Comparison of ENCODE assay signal across 9 cellular contexts in the genomic region with DNA sequence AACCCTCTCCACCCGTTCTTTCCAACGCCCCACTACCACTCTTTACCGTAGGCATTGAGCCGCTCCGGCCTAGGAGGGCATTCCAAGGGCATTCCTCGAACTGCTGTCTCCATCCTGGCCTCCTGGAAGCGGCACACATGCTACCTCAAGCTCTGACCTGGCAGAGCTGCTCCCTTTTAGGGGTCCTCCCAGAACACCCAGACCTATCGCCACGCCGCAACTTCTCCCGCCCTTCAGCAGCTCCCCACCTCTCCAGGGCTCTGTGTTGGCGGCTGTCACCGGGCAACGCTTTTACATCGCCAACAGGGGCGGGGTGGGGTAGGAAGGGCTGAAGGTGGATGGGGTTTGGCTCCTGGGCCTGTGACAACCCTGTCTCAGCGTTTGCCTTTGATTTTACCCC. TPM values are rescaled to one million over a fixed set of nuclear protein-coding genes. Genes with fewer than 3 reads are reported as not detected.
DNase-seq lines count a peak whose midpoint lies in the region; ATAC-seq and TF ChIP-seq lines count a peak whose summit lies in the region.
"Had no signal": no experiment of that assay in that cellular context is flagged by ENCODE, and none has a peak within 500 bp of the region (broad histone marks: within the 10 kb centered on the region; RNA-seq: fewer than 3 reads in every experiment).

No MANE protein-coding gene starts in this region.

- no peak overlapping the region for H2AK5ac ChIP-seq in trophoblast cell (ENCODE audit: low read length)

- BruUV-seq in PC-3 (replicated peaks; lab: Mats Ljungman, UMichigan) = no TSS peak

- no peaks in the 10 kb centered on the region for H3K27me3 ChIP-seq in PC-3 (ENCODE audit: low read length)
- peaks cover 17% of the 10 kb centered on the region for H3K27me3 ChIP-seq in trophoblast cell (ENCODE audit: insufficient read depth, low read length)

- no peak overlapping the region for H2BK12ac ChIP-seq in trophoblast cell (ENCODE audit: low read length)

- H3K79me1 ChIP-seq in trophoblast cell (ENCODE audit: low read length) = peaks cover 5% of the 10 kb centered on the region

- no CpG with 5 or more reads among the region's 17 CpGs for WGBS in trophoblast cell (ENCODE audit: extremely low coverage, insufficient coverage, insufficient read length)

- peak overlapping the region; percentile 73; the same call in 1 of the 2 replicates for H3K4me2 ChIP-seq in PC-3 (ENCODE audit: low read length)
- H3K4me2 ChIP-seq in trophoblast cell (ENCODE audit: low read length) = peak overlapping the region; percentile 78

- H3F3A ChIP-seq in PC-3 (ENCODE audit: low read length, unreplicated experiment) = no peaks in the 10 kb centered on the region

- H3K23ac ChIP-seq in trophoblast cell (ENCODE audit: low read length) = no peak overlapping the region

- H3K9ac ChIP-seq in PC-3 (ENCODE audit: low read length) (no peak overlapping the region), trophoblast cell (ENCODE audit: low read length) (no peak overlapping the region)

- TF ChIP-seq CTCF in PC-3 (conservative IDR thresholded peaks at IDR 0.05; ENCODE audit: low read depth, low read length) = no peak

- no peaks in the 10 kb centered on the region for H3K9me3 ChIP-seq in PC-3 (ENCODE audit: low read length)
- peaks cover 5% of the 10 kb centered on the region for H3K9me3 ChIP-seq in trophoblast cell (ENCODE audit: insufficient read depth, low read depth, low read length)

- no peak overlapping the region for H3K18ac ChIP-seq in trophoblast cell (ENCODE audit: low read length)

- CTCF ChIA-PET in PC-3 (lab: Charles Lee) = no interaction called here

- H4K8ac ChIP-seq in trophoblast cell (ENCODE audit: low read depth, low read length) = no peak overlapping the region

- H2BK120ac ChIP-seq in trophoblast cell (ENCODE audit: insufficient read depth, low read length, poor library complexity) = no peak overlapping the region

- no peak overlapping the region for H3K14ac ChIP-seq in trophoblast cell (ENCODE audit: low read length)

- H3K4me1 ChIP-seq in PC-3 (ENCODE audit: insufficient read depth, low read length) (no peaks in the 10 kb centered on the region), trophoblast cell (ENCODE audit: control insufficient read depth in 1 of 2, insufficient read depth in 2 of 2, low read length in 2 of 2) (peaks cover 12 to 17% of the 10 kb centered on the region in 2 experiments)

- H4K12ac ChIP-seq in trophoblast cell (ENCODE audit: low read depth, low read length) = no peak overlapping the region

- POLR2A ChIA-PET in PC-3 (lab: Charles Lee; ENCODE audit: unreplicated experiment) = no interaction called here

- H2AFZ ChIP-seq in PC-3 (ENCODE audit: low read length) = peak overlapping the region; percentile 69
- H2AFZ ChIP-seq in trophoblast cell (ENCODE audit: insufficient read depth, low read length, poor library complexity) = no peak overlapping the region

- H3K4ac ChIP-seq in trophoblast cell (ENCODE audit: low read depth, low read length) = no peak overlapping the region

- H4K20me1 ChIP-seq in PC-3 (ENCODE audit: low read length) = no peaks in the 10 kb centered on the region

- DNase-seq in G401 (ENCODE audit: low spot score) (peak; percentile 38), PC-3 (no peak), head of caudate nucleus (peak in 40 of 42 donors; percentile 36 to 85 (median 64)), trophoblast cell (peak in 1 of 2 donors; percentile 14), EL (no peak), posterior vena cava (ENCODE audit: low spot score) (no peak), GM19238 (ENCODE audit: insufficient read length, low spot score) (no peak)

- ATAC-seq in PC-3 (no peak), HG03460 (IDR thresholded peaks at IDR 0.05; ENCODE audit: unreplicated experiment) (no peak)

- no peaks in the 10 kb centered on the region for H3K9me2 ChIP-seq in PC-3 (replicated peaks; ENCODE audit: low read length)

- H3K4me3 ChIP-seq in PC-3 (ENCODE audit: low read length) (no peak overlapping the region), trophoblast cell (ENCODE audit: low read depth, low read length) (peak overlapping the region; percentile 63)

- H3K36me3 ChIP-seq in PC-3 (ENCODE audit: low read depth, low read length) (no peaks in the 10 kb centered on the region), trophoblast cell (ENCODE audit: control insufficient read depth in 1 of 2, insufficient read depth in 2 of 2, low read length in 2 of 2) (no peaks in the 10 kb centered on the region)

- H2BK5ac ChIP-seq in trophoblast cell (ENCODE audit: low read depth, low read length, poor library complexity) = no peak overlapping the region

- H3K79me2 ChIP-seq in PC-3 (ENCODE audit: low read length) (no peaks in the 10 kb centered on the region), trophoblast cell (ENCODE audit: control insufficient read depth, insufficient read depth, low read length, poor library complexity) (peaks cover 3% of the 10 kb centered on the region)

- no peak overlapping the region for H4K91ac ChIP-seq in trophoblast cell (ENCODE audit: low read depth, low read length)

- intact Hi-C loops in PC-3 (cut with micrococcal nuclease) (no loop called here), head of caudate nucleus (cut with DNase I) (no loop called here), posterior vena cava (cut with DNase I) (no loop called here)

- in situ Hi-C loops in G401 (cut with HindIII; ENCODE audit: low sequenced_read_pairs) = no loop called here

- no peak overlapping the region for H3K27ac ChIP-seq in PC-3 (ENCODE audit: low read length)
- H3K27ac ChIP-seq in trophoblast cell (ENCODE audit: low read depth, low read length) = no peak overlapping the region
- H3K27ac ChIP-seq: epithelial cell of prostate had no signal

RNA-seq across cellular contexts. Expression of a gene that starts 4.6 kb away (rescaled TPM):
- total RNA-seq in G401 (2014; rRNA removed; shearing (Covaris generic)) = 0.80 and 0.92 TPM in 2 replicates
- 3.4 and 4.7 TPM in 2 replicates for total RNA-seq in PC-3 (2014; rRNA removed)
- 23.9 and 24.2 TPM in 2 replicates for polyA plus RNA-seq in trophoblast cell (2013)
- total RNA-seq in posterior vena cava = 10 to 100 TPM; 12.0 to 30.6 TPM

RNA-seq across cellular contexts. Expression of a gene that starts 52.0 kb away (rescaled TPM):
- total RNA-seq in G401 (2014; rRNA removed; shearing (Covaris generic)) = 27.5 and 50.5 TPM in 2 replicates
- total RNA-seq in PC-3 (2014; rRNA removed) (34.4 and 34.6 TPM in 2 replicates), posterior vena cava (10 to 100 TPM; 14.0 to 14.9 TPM)
- 10.6 and 10.8 TPM in 2 replicates for polyA plus RNA-seq in trophoblast cell (2013)

RNA-seq across cellular contexts. Expression of a gene that starts 52.3 kb away (rescaled TPM):
- 5.2 and 6.2 TPM in 2 replicates for total RNA-seq in G401 (2014; rRNA removed; shearing (Covaris generic))
- total RNA-seq in PC-3 (2014; rRNA removed) (4.7 and 5.0 TPM in 2 replicates), posterior vena cava (under 1 TPM; 0.38 to 0.74 TPM)
- 1.7 and 1.9 TPM in 2 replicates for polyA plus RNA-seq in trophoblast cell (2013)

Comparison
In these comparisons a context has a peak if more than half of its experiments do, and no peak if none do; other contexts are left out.
1. DNase-seq: peak in G401 (single experiment) and head of caudate nucleus (40 of 42); none in PC-3 (single experiment), EL (single experiment), posterior vena cava (single experiment) and GM19238 (single experiment).